8 cellular contexts compared by ENCODE assay signal in the genomic region with DNA sequence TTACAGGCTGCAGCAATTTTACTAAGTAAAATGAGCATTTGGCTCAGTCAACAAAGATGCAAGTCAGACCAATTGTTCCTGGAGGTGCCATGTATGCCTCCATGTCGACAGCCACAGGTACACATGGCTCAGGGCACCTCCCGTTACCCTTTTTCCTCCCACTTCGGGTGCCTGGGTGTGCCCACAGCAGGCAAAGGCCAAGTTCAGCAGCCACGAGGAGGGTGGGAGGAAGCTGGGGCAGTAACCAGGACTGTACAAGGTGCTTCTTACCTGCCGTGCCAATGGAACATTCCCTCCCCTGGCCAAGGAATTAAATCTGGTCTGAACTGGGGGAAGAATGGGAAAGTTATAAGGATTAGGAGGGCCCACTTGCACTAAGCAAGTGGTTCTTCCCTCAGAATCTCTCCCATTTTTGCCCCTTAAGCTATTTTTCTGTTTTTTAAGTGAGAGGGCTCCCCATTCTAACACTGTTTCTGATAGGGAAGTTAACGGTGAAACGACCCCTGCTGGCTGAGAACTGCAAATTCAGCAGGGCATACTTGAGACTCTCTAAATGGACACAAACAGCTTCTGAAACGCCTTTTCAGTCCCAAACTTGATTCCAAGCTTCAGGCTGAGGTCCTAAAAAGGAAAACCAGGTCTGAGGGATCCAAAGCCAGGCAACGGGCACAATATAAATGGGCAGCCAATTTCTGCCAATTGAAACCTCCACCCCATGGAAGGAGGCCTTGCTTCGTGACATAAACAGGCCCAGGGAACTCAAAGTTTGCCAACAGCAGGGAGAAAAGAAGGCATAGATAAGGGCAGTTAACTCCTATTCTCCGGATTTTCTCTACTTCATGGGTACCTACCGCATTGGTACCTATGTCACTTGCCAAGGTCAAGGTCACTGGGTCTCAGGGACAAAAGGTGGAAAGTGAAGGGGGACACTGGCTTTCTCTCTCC. TPM values are rescaled to one million over a fixed set of nuclear protein-coding genes. Genes with fewer than 3 reads are reported as not detected.
DNase-seq lines count a peak whose midpoint lies in the region; ATAC-seq and FAIRE-seq lines count a peak whose summit lies in the region.

No MANE protein-coding gene starts in this region.

- ATAC-seq in left ventricle myocardium superior: peak; percentile 63
- no peak for ATAC-seq in HG02678 (IDR thresholded peaks at IDR 0.05; ENCODE audit: unreplicated experiment)

- peaks cover 11% of the 10 kb centered on the region for H3K36me3 Mint-ChIP-seq in activated naive CD4-positive, alpha-beta T cell treated with anti-CD3 and anti-CD28 coated beads, Interleukin-2, amount 50 U/mL, for 24 hours

- no peak overlapping the region for H3K4me3 ChIP-seq in SK-N-MC

- FAIRE-seq in HTR-8/SVneo (lab: Jason Lieb, UNC): no peak

- peak overlapping the region; percentile 78 for H3K4me3 Mint-ChIP-seq in activated naive CD4-positive, alpha-beta T cell treated with anti-CD3 and anti-CD28 coated beads, Interleukin-2, amount 50 U/mL, for 24 hours

- H3K9me3 Mint-ChIP-seq in activated naive CD4-positive, alpha-beta T cell treated with anti-CD3 and anti-CD28 coated beads, Interleukin-2, amount 50 U/mL, for 24 hours: peaks cover 12% of the 10 kb centered on the region

- H3K27me3 Mint-ChIP-seq in activated naive CD4-positive, alpha-beta T cell treated with anti-CD3 and anti-CD28 coated beads, Interleukin-2, amount 50 U/mL, for 24 hours: no peaks in the 10 kb centered on the region

- intact Hi-C loops in left ventricle myocardium superior (cut with micrococcal nuclease): loop anchor here (5.0 kb wide), 1 partner anchor 76 kb away; no protein-coding TSS in a partner anchor

- peaks cover 72% of the 10 kb centered on the region for H3K4me1 Mint-ChIP-seq in activated naive CD4-positive, alpha-beta T cell treated with anti-CD3 and anti-CD28 coated beads, Interleukin-2, amount 50 U/mL, for 24 hours

- no peak overlapping the region for H3K27ac ChIP-seq in SK-N-MC

- H3K9ac ChIP-seq in SK-N-MC (ENCODE audit: insufficient read length): no peak overlapping the region

- DNase-seq in DMS114 treated with DMSO at 0.1 percent for 48 hours (lab: John Stamatoyannopoulos, UW; ENCODE audit: unreplicated experiment): peak; percentile 25
- DNase-seq in HTR-8/SVneo (ENCODE audit: insufficient read length, low spot score): peak; percentile 18
- DNase-seq in SK-N-MC (ENCODE audit: low read depth, low spot score): peak; percentile 14
- DNase-seq in left ventricle myocardium superior: no peak
- peak; percentile 28 for DNase-seq in smooth muscle cell of the brain vasculature (ENCODE audit: low read depth, low spot score)
- no peak for DNase-seq in GOT3 (lab: John Stamatoyannopoulos, UW)

- peak overlapping the region; percentile 88 for H3K27ac Mint-ChIP-seq in activated naive CD4-positive, alpha-beta T cell treated with anti-CD3 and anti-CD28 coated beads, Interleukin-2, amount 50 U/mL, for 24 hours

- no peaks in the 10 kb centered on the region for H3K36me3 ChIP-seq in SK-N-MC (ENCODE audit: insufficient read depth, low read length)

- no peaks in the 10 kb centered on the region for H3K9me3 ChIP-seq in SK-N-MC (ENCODE audit: low read depth, low read length)

RNA-seq across cellular contexts. Expression of a gene that starts 24.8 kb away (rescaled TPM):
- not detected for total RNA-seq in left ventricle myocardium superior

RNA-seq across cellular contexts. Expression of a gene that starts 38.6 kb away (rescaled TPM):
- 4.2 TPM for total RNA-seq in left ventricle myocardium superior

RNA-seq across cellular contexts. Expression of a gene that starts 52.6 kb away (rescaled TPM):
- total RNA-seq in left ventricle myocardium superior: 1.1 TPM

Comparison
In these comparisons a context has a peak if more than half of its experiments do, and no peak if none do; other contexts are left out.
1. DNase-seq: peak in DMS114 treated with DMSO at 0.1 percent for 48 hours (single experiment), HTR-8/SVneo (single experiment), SK-N-MC (single experiment) and smooth muscle cell of the brain vasculature (single experiment); none in left ventricle myocardium superior (single experiment) and GOT3 (single experiment).